ENCODE assay signal across 8 cellular contexts in the genomic region with DNA sequence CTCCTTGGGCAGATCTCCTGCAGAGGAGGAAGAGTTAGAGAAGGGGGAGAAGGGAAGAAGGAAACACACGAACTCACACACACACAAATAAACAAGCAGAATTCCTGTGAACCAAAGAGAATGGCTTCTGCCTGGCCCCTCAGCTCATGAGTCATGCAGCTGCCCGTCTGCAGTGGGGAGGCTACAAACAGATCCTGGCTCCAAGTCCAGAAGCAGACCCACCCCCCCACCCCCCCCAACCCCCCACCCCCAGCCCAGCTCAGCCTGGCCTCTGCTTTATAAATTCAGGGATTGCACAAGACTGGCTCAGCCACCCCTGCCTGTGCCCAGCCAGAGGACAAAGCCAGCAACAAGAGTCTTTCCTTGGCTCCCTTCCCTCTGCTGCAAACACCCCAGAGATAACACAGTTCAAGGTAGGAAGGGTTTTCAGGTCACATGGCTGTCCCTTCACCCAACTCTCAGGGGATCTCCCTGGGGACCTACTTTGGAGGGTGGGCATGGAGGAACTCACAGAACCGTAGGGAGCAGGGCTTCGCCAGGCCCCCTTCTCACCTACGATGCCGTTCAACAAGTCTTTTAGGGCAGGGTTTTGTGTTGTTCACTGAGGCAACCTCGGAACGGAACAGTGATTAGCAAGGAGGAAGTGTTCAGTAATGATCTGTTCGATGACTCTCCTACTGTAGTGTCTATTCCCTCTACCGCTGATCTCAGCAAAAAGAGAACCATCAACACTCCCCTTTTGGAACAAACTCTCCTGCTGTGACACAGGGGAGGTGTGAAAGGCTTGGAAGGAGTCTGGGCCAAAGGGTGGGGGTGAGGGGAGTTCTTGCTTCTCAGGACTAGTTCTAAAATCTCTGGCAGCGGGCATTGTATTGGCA. TPM values are rescaled to one million over a fixed set of nuclear protein-coding genes. Genes with fewer than 3 reads are reported as not detected.
DNase-seq lines count a peak whose midpoint lies in the region; ATAC-seq, FAIRE-seq and TF ChIP-seq lines count a peak whose summit lies in the region.

No MANE protein-coding gene starts in this region.

- H3K27me3 ChIP-seq in heart right ventricle (no peaks in the 10 kb centered on the region), small intestine (ENCODE audit: control insufficient read depth in 2 of 2, insufficient read depth in 2 of 2, low read length in 2 of 2) (no peaks in the 10 kb centered on the region)

- H3K4me3 ChIP-seq in heart right ventricle (no peak overlapping the region), small intestine (ENCODE audit: low read depth in 1 of 2, low read length in 2 of 2) (no peak overlapping the region)

- peak overlapping the region; percentile 44 to 90 (median 82) for H3K27ac ChIP-seq in heart right ventricle
- H3K27ac ChIP-seq in small intestine (ENCODE audit: low read depth in 1 of 2, low read length in 1 of 2), result peak overlapping the region; percentile 56 to 90

- peak; percentile 35 to 85 (median 70) for ATAC-seq in heart right ventricle
- no peak for ATAC-seq in HG03135 (IDR thresholded peaks at IDR 0.05; ENCODE audit: unreplicated experiment)
- no peak for ATAC-seq in GM18498 (IDR thresholded peaks at IDR 0.05; ENCODE audit: unreplicated experiment)

- intact Hi-C loops in heart right ventricle (cut with DNase I), result loop anchor here in 4 of 10 donors (5.0 kb wide), 5 partner anchors 44 to 94 kb away; a partner anchor contains a TSS

- no peak for TF ChIP-seq CTCF in heart right ventricle (IDR thresholded peaks at IDR 0.05)

- peaks cover 0 to 46% (median 5%) of the 10 kb centered on the region in 9 donors for H3K36me3 ChIP-seq in heart right ventricle
- no peaks in the 10 kb centered on the region for H3K36me3 ChIP-seq in small intestine (ENCODE audit: control insufficient read depth in 2 of 2, insufficient read depth in 2 of 2, low read length in 2 of 2)

- peaks cover 42 to 99% (median 94%) of the 10 kb centered on the region in 9 donors for H3K4me1 ChIP-seq in heart right ventricle
- H3K4me1 ChIP-seq in small intestine (ENCODE audit: control insufficient read depth in 2 of 2, insufficient read depth in 1 of 2, low read depth in 1 of 2, low read length in 1 of 2), result peaks cover 3 to 8% of the 10 kb centered on the region in 2 donors

- FAIRE-seq in small intestine (lab: Jason Lieb, UNC), result no peak

- DNase-seq in H4 (ENCODE audit: low spot score) (peak; percentile 98), SKM-1 treated with dmso at 0.1 percent for 144 hours (lab: John Stamatoyannopoulos, UW; ENCODE audit: unreplicated experiment) (peak; percentile 71), heart right ventricle (peak; percentile 39 to 57), small intestine (peak; percentile 75), NCI-H187 treated with DMSO at 0.1 percent for 48 hours (lab: John Stamatoyannopoulos, UW) (no peak), NCI-H526 (lab: John Stamatoyannopoulos, UW) (no peak)

- 28 to 32% methylated on average over 11 of the region's 11 CpGs for WGBS in heart right ventricle, 2 donors
- 21 to 35% (median 29%) methylated on average over 11 of the region's 11 CpGs for WGBS in small intestine, 3 donors

- H3K9me3 ChIP-seq in heart right ventricle, result no peaks in the 10 kb centered on the region
- no peaks in the 10 kb centered on the region for H3K9me3 ChIP-seq in small intestine (ENCODE audit: control insufficient read depth, low read depth)

RNA-seq across cellular contexts. Expression of gene RPL27A, which starts 35.5 kb away (rescaled TPM):
- 1,580 and 1,699 TPM in 2 replicates for total RNA-seq in H4 (2014; rRNA removed; shearing (Covaris generic))
- total RNA-seq in heart right ventricle, result 100 to 1,000 TPM; 317 to 560 (median 381) TPM
- polyA plus RNA-seq in heart right ventricle (1,000 to 10,000 TPM; 1,911 to 2,131 TPM), small intestine (1,000 to 10,000 TPM; 2,503 to 4,316 (median 3,232) TPM)

RNA-seq across cellular contexts. Expression of gene TRIM66, which starts 35.6 kb away (rescaled TPM):
- total RNA-seq in H4 (2014; rRNA removed; shearing (Covaris generic)), result 1.8 and 3.4 TPM in 2 replicates
- 1 to 10 TPM; 1.8 to 7.4 (median 2.8) TPM for total RNA-seq in heart right ventricle
- 1 to 10 TPM in 1 of 2 donors, under 1 TPM in 1; 0.33 to 3.2 TPM for polyA plus RNA-seq in heart right ventricle
- 1 to 10 TPM; 1.4 to 4.9 (median 3.1) TPM for polyA plus RNA-seq in small intestine

Comparison
In these comparisons a context has a peak if more than half of its experiments do, and no peak if none do; other contexts are left out.
1. DNase-seq: peak in H4 (single experiment), SKM-1 treated with dmso at 0.1 percent for 144 hours (single experiment), heart right ventricle (2 of 2) and small intestine (single experiment); none in NCI-H187 treated with DMSO at 0.1 percent for 48 hours (single experiment) and NCI-H526 (0 of 2).
2. ATAC-seq: peak in heart right ventricle (8 of 8); none in HG03135 (single experiment) and GM18498 (single experiment).